In the genomic region with DNA sequence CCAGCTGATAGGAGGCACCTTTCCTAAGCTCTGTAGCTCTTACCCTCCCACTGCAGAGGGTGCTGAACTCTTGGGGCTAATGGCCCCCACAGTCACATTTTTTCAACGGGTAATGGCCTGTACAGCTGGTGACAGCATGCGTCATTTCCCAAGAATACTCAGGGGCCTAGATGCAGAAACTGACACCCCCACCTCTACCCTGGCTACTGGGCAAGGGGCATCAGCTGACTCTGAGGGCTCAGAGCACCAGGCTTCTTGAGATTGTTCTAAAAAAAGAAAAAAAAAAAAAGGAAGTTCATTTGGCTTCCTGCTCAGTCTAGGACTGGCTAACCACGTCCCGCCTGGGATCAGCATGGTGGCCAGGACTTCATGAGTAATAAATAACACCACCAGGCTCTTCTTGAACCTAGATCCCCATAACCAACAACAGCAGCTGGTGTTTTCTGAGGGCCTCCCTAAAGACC, we compare ENCODE assay signal across 10 cellular contexts. TPM values are rescaled to one million over a fixed set of nuclear protein-coding genes. Genes with fewer than 3 reads are reported as not detected.
DNase-seq lines count a peak whose midpoint lies in the region; ATAC-seq and TF ChIP-seq lines count a peak whose summit lies in the region.
"Had no signal": no experiment of that assay in that cellular context is flagged by ENCODE, and none has a peak within 500 bp of the region (broad histone marks: within the 10 kb centered on the region; RNA-seq: fewer than 3 reads in every experiment).

No MANE protein-coding gene starts in this region.

- no peaks in the 10 kb centered on the region for H3K27me3 ChIP-seq in breast epithelium

- no peak overlapping the region for H3K4me3 Mint-ChIP-seq in central memory CD8-positive, alpha-beta T cell

- peaks cover 22% of the 10 kb centered on the region for H3K4me1 Mint-ChIP-seq in central memory CD8-positive, alpha-beta T cell

- intact Hi-C loops in Right ventricle myocardium inferior (cut with DNase I) (no loop called here), cardiac septum (cut with DNase I) (no loop called here), breast epithelium (cut with DNase I; ENCODE audit: low total_unique reads) (no loop called here)

- TF ChIP-seq POLR2A in breast epithelium (IDR thresholded peaks at IDR 0.05): no peak

- ATAC-seq in Right ventricle myocardium inferior (peak; percentile 67), GM21423 (IDR thresholded peaks at IDR 0.05; ENCODE audit: unreplicated experiment) (no peak), GM18867 (IDR thresholded peaks at IDR 0.05; ENCODE audit: unreplicated experiment) (no peak), GM19351 (IDR thresholded peaks at IDR 0.05; ENCODE audit: unreplicated experiment) (no peak)
- ATAC-seq in central memory CD8-positive, alpha-beta T cell (replicated peaks; ENCODE audit: extremely low read depth, poor library complexity, severe bottlenecking): peak; percentile 24
- ATAC-seq: Panc1 had no signal

- no peaks in the 10 kb centered on the region for H3K9me3 Mint-ChIP-seq in central memory CD8-positive, alpha-beta T cell

- no peaks in the 10 kb centered on the region for H3K9me3 ChIP-seq in breast epithelium

- DNase-seq in Right ventricle myocardium inferior (ENCODE audit: missing footprints) (no peak), cardiac septum (ENCODE audit: low spot score) (no peak), midbrain (lab: John Stamatoyannopoulos, UW) (peak; percentile 18), breast epithelium (ENCODE audit: low spot score in 2 of 2) (no peak)
- DNase-seq in central memory CD8-positive, alpha-beta T cell (ENCODE audit: low spot score in 2 of 2): no peak
- DNase-seq: cerebellar nuclear complex had no signal

- no peaks in the 10 kb centered on the region for H3K36me3 ChIP-seq in breast epithelium

- H3K27me3 Mint-ChIP-seq in central memory CD8-positive, alpha-beta T cell: no peaks in the 10 kb centered on the region

- no peak for TF ChIP-seq CTCF in breast epithelium (IDR thresholded peaks at IDR 0.05)

- no peak overlapping the region for H3K4me3 ChIP-seq in breast epithelium

- no peaks in the 10 kb centered on the region for H3K36me3 Mint-ChIP-seq in central memory CD8-positive, alpha-beta T cell (ENCODE audit: insufficient read depth)

- H3K4me1 ChIP-seq in breast epithelium: no peaks in the 10 kb centered on the region

- H3K27ac Mint-ChIP-seq in central memory CD8-positive, alpha-beta T cell (ENCODE audit: low read depth): no peak overlapping the region

- H3K27ac ChIP-seq in breast epithelium: no peak overlapping the region

RNA-seq across cellular contexts. Expression of gene ZFP36L1, which starts 35.2 kb away (rescaled TPM):
- total RNA-seq in Right ventricle myocardium inferior: 46.6 TPM
- total RNA-seq in cardiac septum: 69.2 TPM
- 100 to 1,000 TPM; 198 to 737 (median 492) TPM for total RNA-seq in breast epithelium

Comparison
In these comparisons a context has a peak if more than half of its experiments do, and no peak if none do; other contexts are left out.
1. ATAC-seq: peak in Right ventricle myocardium inferior (single experiment) and central memory CD8-positive, alpha-beta T cell (single experiment); none in GM21423 (single experiment), GM18867 (single experiment) and GM19351 (single experiment).